ENCODE assay signal across 8 cellular contexts in genomic region chr3:27659279-27660021, GRCh38.
A peak's percentile ranks its signal among the peaks of the same experiment; 100 is the strongest.
DNase-seq lines count a peak whose midpoint lies in the region; ATAC-seq and TF ChIP-seq lines count a peak whose summit lies in the region.

No MANE protein-coding gene starts in this region.

- H3K27me3 ChIP-seq in foreskin keratinocyte, result no peaks in the 10 kb centered on the region

- peak; percentile 8 for DNase-seq in NCI-H748 treated with DMSO at 0.1 percent for 48 hours (lab: John Stamatoyannopoulos, UW)
- peak; percentile 27 for DNase-seq in activated T-cell treated with anti-CD3 and anti-CD28 coated beads for 48 hours (ENCODE audit: low read depth)
- DNase-seq in foreskin keratinocyte, result peak in 1 of 2 donors; percentile 48
- DNase-seq in renal cortical epithelial cell (ENCODE audit: low read depth), result peak; percentile 45
- no peak for DNase-seq in NCI-H187 (lab: John Stamatoyannopoulos, UW)

- ATAC-seq in GM18867 (IDR thresholded peaks at IDR 0.05; ENCODE audit: unreplicated experiment) (peak; percentile 79), HG03045 (IDR thresholded peaks at IDR 0.05; ENCODE audit: unreplicated experiment) (peak; percentile 73), foreskin keratinocyte (peak; percentile 82)

- no peak overlapping the region for H3K27ac ChIP-seq in C4-2B
- H3K27ac ChIP-seq in foreskin keratinocyte, result no peak overlapping the region

- peak; percentile 88 for TF ChIP-seq CTCF in C4-2B (conservative IDR thresholded peaks at IDR 0.05)
- peak; percentile 79 for TF ChIP-seq CTCF in foreskin keratinocyte (conservative IDR thresholded peaks at IDR 0.05)

- peaks cover 21% of the 10 kb centered on the region for H3K4me1 ChIP-seq in foreskin keratinocyte

Comparison
In these comparisons a context has a peak if more than half of its experiments do, and no peak if none do; other contexts are left out.
1. DNase-seq: peak in NCI-H748 treated with DMSO at 0.1 percent for 48 hours (single experiment), activated T-cell treated with anti-CD3 and anti-CD28 coated beads for 48 hours (single experiment) and renal cortical epithelial cell (single experiment); none in NCI-H187 (0 of 2).
2. Peak in every context shown above with its lines, with median percentiles within 50 percentile points of each other: ATAC-seq.